Comparison of ENCODE assay signal across 20 cellular contexts in the genomic region with DNA sequence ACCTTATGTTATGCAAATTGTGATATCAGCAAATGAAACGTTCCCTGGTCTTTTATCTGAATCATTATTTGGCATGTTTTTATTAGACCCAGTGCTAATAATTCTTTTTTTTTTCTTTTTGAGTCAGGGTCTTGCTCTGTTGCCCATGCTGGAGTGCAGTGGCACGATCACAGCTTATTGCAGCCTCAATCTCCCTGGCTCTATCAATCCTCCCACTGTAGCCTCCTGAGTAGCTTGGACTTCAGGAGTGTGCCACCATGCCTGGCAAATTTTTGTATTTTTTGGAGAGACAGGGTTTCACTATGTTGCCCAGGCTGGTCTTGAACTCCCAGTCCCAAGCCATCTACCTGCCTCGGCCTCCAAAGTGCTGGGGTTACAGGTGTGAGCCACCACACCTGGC.
"Had no signal": no experiment of that assay in that cellular context is flagged by ENCODE, and none has a peak within 500 bp of the region (broad histone marks: within the 10 kb centered on the region; RNA-seq: fewer than 3 reads in every experiment).

No MANE protein-coding gene starts in this region.

- H3K27ac Mint-ChIP-seq: activated CD4-positive, alpha-beta memory T cell treated with anti-CD3 and anti-CD28 coated beads, Interleukin-2, amount 10 ng/mL, durations not matched to agents 7 days and 5 days; activated CD4-positive, alpha-beta T cell treated with anti-CD3 and anti-CD28 coated beads for 36 hours; activated naive CD4-positive, alpha-beta T cell treated with anti-CD3 and anti-CD28 coated beads for 36 hours; activated naive CD8-positive, alpha-beta T cell; activated T-helper 17 cell treated with anti-CD3 and anti-CD28 coated beads, Interleukin-2, amount 50 U/mL, for 72 hours; T-helper 17 cell had no signal

- H3K9me3 Mint-ChIP-seq: activated CD4-positive, alpha-beta memory T cell treated with anti-CD3 and anti-CD28 coated beads, Interleukin-2, amount 10 ng/mL, durations not matched to agents 7 days and 5 days; activated naive CD4-positive, alpha-beta T cell treated with anti-CD3 and anti-CD28 coated beads for 36 hours; activated T-helper 17 cell treated with anti-CD3 and anti-CD28 coated beads, Interleukin-2, amount 50 U/mL, for 72 hours had no signal

- H3K4me3 Mint-ChIP-seq: activated CD4-positive, alpha-beta memory T cell treated with anti-CD3 and anti-CD28 coated beads, Interleukin-2, amount 10 ng/mL, durations not matched to agents 7 days and 5 days; activated CD4-positive, alpha-beta T cell treated with anti-CD3 and anti-CD28 coated beads for 36 hours; activated naive CD4-positive, alpha-beta T cell treated with anti-CD3 and anti-CD28 coated beads for 36 hours; activated naive CD8-positive, alpha-beta T cell; activated T-helper 17 cell treated with anti-CD3 and anti-CD28 coated beads, Interleukin-2, amount 50 U/mL, for 72 hours; T-helper 17 cell had no signal

- H3K4me3 ChIP-seq: K562, PC-9 had no signal

- ATAC-seq: activated CD4-positive, alpha-beta T cell treated with anti-CD3 and anti-CD28 coated beads for 36 hours; activated T-helper 17 cell treated with anti-CD3 and anti-CD28 coated beads, Interleukin-2, amount 50 U/mL, for 72 hours; K562; T-helper 17 cell had no signal

- H3K27ac ChIP-seq: PC-9 had no signal

- H3K4me1 Mint-ChIP-seq: activated CD4-positive, alpha-beta memory T cell treated with anti-CD3 and anti-CD28 coated beads, Interleukin-2, amount 10 ng/mL, durations not matched to agents 7 days and 5 days; activated CD4-positive, alpha-beta T cell treated with anti-CD3 and anti-CD28 coated beads for 36 hours; activated T-helper 17 cell treated with anti-CD3 and anti-CD28 coated beads, Interleukin-2, amount 50 U/mL, for 72 hours; T-helper 17 cell had no signal

- DNase-seq: activated CD4-positive, alpha-beta memory T cell treated with anti-CD3 and anti-CD28 coated beads, Interleukin-2, amount 10 ng/mL, durations not matched to agents 7 days and 5 days; activated CD4-positive, alpha-beta T cell treated with anti-CD3 and anti-CD28 coated beads for 36 hours; activated CD4-positive, alpha-beta T cell treated with anti-CD3 and anti-CD28 coated beads, Interleukin-2, amount 50 U/mL, for 1 hour; activated gamma-delta T cell; activated naive CD4-positive, alpha-beta T cell treated with anti-CD3 and anti-CD28 coated beads for 36 hours; activated T-cell treated with anti-CD3 and anti-CD28 coated beads for 4 hours; activated T-cell treated with anti-CD3 and anti-CD28 coated beads, Interleukin-2, amount 50 U/mL, for 48 hours; Karpas-422; NCI-H1105 treated with DMSO at 0.1 percent for 48 hours; NCI-H1436 treated with DMSO at 0.1 percent for 48 hours; NCI-H187; NCI-H510A treated with DMSO at 0.1 percent for 48 hours; NK-92 treated with Interleukin-12 subunit alpha and Interleukin-12 subunit beta, amount 100 ng/mL, for 24 hours; PC-9; SHP77 treated with DMSO at 0.1 percent for 48 hours; T-helper 17 cell; T-helper 9 cell had no signal

- H2AFZ ChIP-seq: PC-9 had no signal

- H3K4me2 ChIP-seq: PC-9 had no signal

- H3K36me3 Mint-ChIP-seq: activated naive CD8-positive, alpha-beta T cell had no signal
